ENCODE assay signal across 17 cellular contexts in the genomic region with DNA sequence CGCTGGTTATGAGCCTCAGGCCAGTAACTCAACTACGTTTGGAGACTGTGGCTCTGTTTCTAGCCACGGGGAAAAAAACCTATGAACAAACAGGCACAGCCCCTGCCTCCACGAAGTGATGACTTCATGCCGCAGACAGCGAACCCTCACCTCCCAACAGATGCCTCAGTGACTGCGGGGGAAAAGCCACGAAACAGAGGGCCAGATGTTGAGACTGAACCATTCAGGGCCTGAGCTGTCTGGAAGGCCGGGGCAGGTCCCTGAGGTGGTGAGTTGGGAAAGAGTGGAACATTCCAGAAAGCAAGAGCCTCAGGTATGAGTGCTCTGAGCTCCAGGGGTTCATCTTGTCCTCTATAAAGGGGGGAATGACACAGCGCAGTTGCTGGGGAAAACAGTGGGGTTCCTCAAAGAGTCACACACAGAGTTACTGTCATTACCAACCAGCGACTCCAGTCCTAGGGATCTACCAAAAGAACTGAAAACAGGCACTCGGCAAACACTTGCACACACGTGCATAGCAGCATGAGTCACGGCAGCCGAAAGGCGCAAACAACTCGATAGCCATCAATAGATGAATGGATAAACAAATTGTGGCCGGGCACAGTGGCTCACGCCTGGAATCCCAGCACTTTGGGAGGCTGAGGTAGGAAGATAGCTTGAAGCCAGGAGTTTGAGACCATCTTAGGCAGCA. TPM values are rescaled to one million over a fixed set of nuclear protein-coding genes. Genes with fewer than 3 reads are reported as not detected.
DNase-seq lines count a peak whose midpoint lies in the region; ATAC-seq and TF ChIP-seq lines count a peak whose summit lies in the region.
"Had no signal": no experiment of that assay in that cellular context is flagged by ENCODE, and none has a peak within 500 bp of the region (broad histone marks: within the 10 kb centered on the region; RNA-seq: fewer than 3 reads in every experiment).

No MANE protein-coding gene starts in this region.

- no peaks in the 10 kb centered on the region for H4K20me1 ChIP-seq in SK-N-SH (ENCODE audit: insufficient read depth)

- TF ChIP-seq RAD21 in SK-N-SH (IDR thresholded peaks at IDR 0.05; ENCODE audit: low read length): no peak

- H3K79me2 ChIP-seq in SK-N-SH (ENCODE audit: insufficient read depth): no peaks in the 10 kb centered on the region

- TF ChIP-seq CTCF in AG09309 (IDR thresholded peaks at IDR 0.05; ENCODE audit: control insufficient read depth, insufficient read depth, low read depth, low read length, missing control alignments): no peak
- TF ChIP-seq CTCF in SK-N-SH (IDR thresholded peaks at IDR 0.05): no peak

- H3K9ac ChIP-seq in SK-N-SH: no peak overlapping the region

- POLR2A ChIA-PET in SK-N-SH (lab: Yijun Ruan, JAX): interaction anchor here (1.0 kb wide), 1 partner anchor 15 kb away, joined by 3 read pairs; the partner anchor contains the start of gene PLPP7

- no peak overlapping the region for H3K27ac ChIP-seq in SK-N-SH (ENCODE audit: low read depth in 2 of 2, low read length in 1 of 2)
- H3K27ac ChIP-seq: breast epithelium, Peyer's patch had no signal

- CTCF ChIA-PET in SK-N-SH (lab: Yijun Ruan, JAX): interaction anchor here (1.1 kb wide), 1 partner anchor 31 kb away, joined by 3 read pairs; no protein-coding TSS in a partner anchor

- no peak overlapping the region for H2AFZ ChIP-seq in SK-N-SH (ENCODE audit: low read depth)

- ATAC-seq in GM18519 (IDR thresholded peaks at IDR 0.05; ENCODE audit: low FRiP score, unreplicated experiment): no peak
- no peak for ATAC-seq in GM19328 (IDR thresholded peaks at IDR 0.05; ENCODE audit: unreplicated experiment)
- ATAC-seq: T-cell had no signal

- no peak overlapping the region for H3K4me2 ChIP-seq in SK-N-SH

- H3K9me2 ChIP-seq in SK-N-SH: no peaks in the 10 kb centered on the region

- WGBS in SK-N-SH (ENCODE audit: low lambda C conversion rate): 53% methylated on average over 17 of the region's 19 CpGs

- no peaks in the 10 kb centered on the region for H3K36me3 ChIP-seq in SK-N-SH (replicated peaks in 1 of 2; ENCODE audit: control insufficient read depth in 1 of 2, insufficient read depth in 2 of 2, low read length in 1 of 2)
- H3K36me3 ChIP-seq: breast epithelium, Peyer's patch had no signal

- no peaks in the 10 kb centered on the region for H3F3A ChIP-seq in SK-N-SH (replicated peaks; ENCODE audit: insufficient read depth)

- DNase-seq in AG09309 (ENCODE audit: low read depth) (peak; percentile 5), EL (peak; percentile 74), SK-N-SH (peak; percentile 63), iris pigment epithelial cell (ENCODE audit: low read depth) (peak; percentile 18), T1000 (lab: John Stamatoyannopoulos, UW) (no peak), T-helper 2 cell (no peak)
- DNase-seq: activated naive CD4-positive, alpha-beta T cell treated with anti-CD3 and anti-CD28 coated beads for 36 hours; naive B cell; NCI-H1694; NCI-H510A; Peyer's patch; stimulated activated CD4-positive, alpha-beta T cell treated with anti-CD3 and anti-CD28 coated beads, Interleukin-2, amount 100 ng/mL, for 48 hours; stimulated activated CD8-positive, alpha-beta memory T cell treated with anti-CD3 and anti-CD28 coated beads, Interleukin-4, amount 100 ng/mL, for 48 hours; T-cell had no signal

- H3K9me3 ChIP-seq in SK-N-SH: no peaks in the 10 kb centered on the region
- H3K9me3 ChIP-seq: breast epithelium, Peyer's patch had no signal

- H3K4me3 ChIP-seq in AG09309 (ENCODE audit: control insufficient read depth, low read depth, low read length) (no peak overlapping the region), SK-N-SH (ENCODE audit: low read depth in 2 of 2, low read length in 1 of 2) (no peak overlapping the region)
- H3K4me3 ChIP-seq: breast epithelium, Peyer's patch had no signal

- H3K4me1 ChIP-seq in SK-N-SH (ENCODE audit: control insufficient read depth in 1 of 2, insufficient read depth in 2 of 2, low read depth in 1 of 2, low read length in 1 of 2): peaks cover 0 to 7% of the 10 kb centered on the region in 2 experiments; a peak in 1 of 4 replicates
- H3K4me1 ChIP-seq: breast epithelium, Peyer's patch had no signal

- no peaks in the 10 kb centered on the region for H3K27me3 ChIP-seq in SK-N-SH (ENCODE audit: insufficient read depth)
- H3K27me3 ChIP-seq: breast epithelium, Peyer's patch had no signal

- no peak for TF ChIP-seq EP300 in SK-N-SH (IDR thresholded peaks at IDR 0.05; ENCODE audit: borderline replicate concordance in 1 of 2, low read depth in 1 of 2, low read length in 1 of 2)

TF ChIP-seq in SK-N-SH, 30 proteins besides CTCF, POLR2A, EP300 and RAD21:
- TF ChIP-seq MXI1 (IDR thresholded peaks at IDR 0.05; ENCODE audit: low read depth, low read length) (peak; percentile 48; the same call in 1 of the 2 replicates), MEF2A (IDR thresholded peaks at IDR 0.05; ENCODE audit: borderline replicate concordance, low read depth) (no peak), FOXJ3 (CRISPR knock-in tag; IDR thresholded peaks at IDR 0.05) (no peak), TEAD4 (IDR thresholded peaks at IDR 0.05; ENCODE audit: borderline replicate concordance, insufficient read depth) (no peak), TCF12 (IDR thresholded peaks at IDR 0.05) (no peak), RXRA (IDR thresholded peaks at IDR 0.05; ENCODE audit: borderline replicate concordance, low read depth) (no peak), POLR2AphosphoS5 (IDR thresholded peaks at IDR 0.05; ENCODE audit: low read depth, low read length) (no peak), FOSL2 (IDR thresholded peaks at IDR 0.05; ENCODE audit: borderline replicate concordance, low read depth) (no peak), RFX5 (IDR thresholded peaks at IDR 0.05; ENCODE audit: low read length) (no peak), JUND (IDR thresholded peaks at IDR 0.05) (0 out of 2 replicates have a peak, but pooled peaks have one; percentile 8), GATA2 (CRISPR knock-in tag; IDR thresholded peaks at IDR 0.05) (peak; percentile 75), EZH2phosphoT487 (IDR thresholded peaks at IDR 0.05; ENCODE audit: borderline replicate concordance, low read depth) (no peak), USF2 (IDR thresholded peaks at IDR 0.05; ENCODE audit: borderline replicate concordance, low read depth, low read length) (no peak), FOXM1 (IDR thresholded peaks at IDR 0.05; ENCODE audit: low read depth) (no peak)
- TF ChIP-seq, protein P1, sequence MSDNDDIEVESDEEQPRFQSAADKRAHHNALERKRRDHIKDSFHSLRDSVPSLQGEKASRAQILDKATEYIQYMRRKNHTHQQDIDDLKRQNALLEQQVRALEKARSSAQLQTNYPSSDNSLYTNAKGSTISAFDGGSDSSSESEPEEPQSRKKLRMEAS (IDR thresholded peaks at IDR 0.05; ENCODE audit: low read depth): 0 out of 2 replicates have a peak, but pooled peaks have one; percentile 21

RNA-seq across cellular contexts. Expression of gene PLPP7, which starts 15.3 kb away (rescaled TPM):
- 8.6 and 8.8 TPM in 2 replicates for polyA plus RNA-seq in SK-N-SH (2012; rRNA removed)
- polyA plus RNA-seq in SK-N-SH (2012; cell fraction: cytosol; rRNA removed): 4.0 and 6.4 TPM in 2 replicates
- 8.9 and 10.5 TPM in 2 replicates for polyA plus RNA-seq in SK-N-SH (2012; cell fraction: nucleus; rRNA removed)

RNA-seq across cellular contexts. Expression of gene FAM78A, which starts 28.5 kb away (rescaled TPM):
- polyA plus RNA-seq in SK-N-SH (2012; rRNA removed): 1.0 and 1.5 TPM in 2 replicates
- polyA plus RNA-seq in SK-N-SH (2012; cell fraction: cytosol; rRNA removed): 0.37 and 1.1 TPM in 2 replicates
- 1.00 and 1.3 TPM in 2 replicates for polyA plus RNA-seq in SK-N-SH (2012; cell fraction: nucleus; rRNA removed)

Comparison
In these comparisons a context has a peak if more than half of its experiments do, and no peak if none do; other contexts are left out.
1. DNase-seq: peak in AG09309 (single experiment), EL (single experiment), SK-N-SH (single experiment) and iris pigment epithelial cell (single experiment); none in T1000 (single experiment) and T-helper 2 cell (0 of 5).